In the genomic region with DNA sequence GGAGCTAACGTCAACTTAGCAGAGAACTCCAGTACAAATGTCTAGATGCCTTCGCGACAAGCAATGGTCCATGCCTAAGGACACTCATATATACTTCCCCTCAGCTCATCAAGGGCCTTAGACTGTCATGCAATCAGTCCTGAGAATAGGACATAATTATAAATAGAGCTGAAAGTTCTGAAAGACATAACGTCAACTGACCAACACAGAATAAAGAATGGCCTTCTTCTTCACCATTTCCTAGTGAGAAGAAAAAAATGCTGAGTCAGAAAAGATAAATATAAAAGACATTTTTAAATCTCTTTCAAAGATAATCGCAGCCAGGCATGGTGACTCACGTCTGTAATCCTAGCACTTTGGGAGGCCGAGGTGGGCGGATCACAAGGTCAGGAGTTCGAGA, we compare ENCODE assay signal across 2 cellular contexts.
TF ChIP-seq lines count a peak whose summit lies in the region.

No MANE protein-coding gene starts in this region.

TF ChIP-seq in HepG2, 621 proteins besides CTCF, POLR2A, EP300 and RAD21 (continued from another document):
- peak; percentile 80 to 93 for TF ChIP-seq MAFK (conservative IDR thresholded peaks at IDR 0.05 in 1 of 2, IDR thresholded peaks at IDR 0.05 in 1 of 2; ENCODE audit: low read length in 2 of 2)

TF ChIP-seq in H1, 55 proteins besides CTCF, POLR2A, EP300 and RAD21:
- TF ChIP-seq ATF3 (IDR thresholded peaks at IDR 0.05; ENCODE audit: insufficient read depth, low read depth, low read length) (no peak), MAFK (IDR thresholded peaks at IDR 0.05; ENCODE audit: low read depth, low read length) (peak; percentile 39; the same call in 1 of the 2 replicates)
